30 cellular contexts compared by ENCODE assay signal in the genomic region with DNA sequence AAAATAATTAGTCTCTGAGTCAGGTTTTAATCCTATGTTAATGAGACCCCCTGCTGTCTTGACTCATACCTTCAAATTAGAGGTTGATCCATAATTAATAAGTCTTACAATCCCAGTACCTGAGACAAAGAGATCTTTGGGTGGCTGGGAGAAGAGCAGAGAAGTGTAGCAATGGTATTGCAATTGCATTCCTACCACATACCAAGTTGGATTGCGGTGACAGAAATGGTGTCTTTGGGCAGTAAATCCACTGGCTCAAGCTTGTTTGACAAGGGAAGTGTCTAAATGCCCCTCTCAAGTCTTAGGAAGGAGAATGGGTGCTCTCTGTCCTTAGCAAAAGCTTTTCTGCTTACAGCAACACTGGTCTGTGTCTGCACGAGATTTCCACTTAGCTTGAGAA.
A peak's percentile ranks its signal among the peaks of the same experiment; 100 is the strongest.
DNase-seq lines count a peak whose midpoint lies in the region; ATAC-seq and TF ChIP-seq lines count a peak whose summit lies in the region.
"Had no signal": no experiment of that assay in that cellular context is flagged by ENCODE, and none has a peak within 500 bp of the region (broad histone marks: within the 10 kb centered on the region; RNA-seq: fewer than 3 reads in every experiment).

No MANE protein-coding gene starts in this region.

- no peak overlapping the region for H3K4me3 Mint-ChIP-seq in stimulated activated memory B cell treated with anti-CD40 and anti-IgM and Interleukin-4, amounts not matched to agents 10 μg/mL and 1 μg/mL and 100 μg/mL, for 72 hours

- no peaks in the 10 kb centered on the region; the same call in 1 of the 2 replicates for H3K27me3 ChIP-seq in H7 (ENCODE audit: control insufficient read depth, insufficient read depth, low read length)
- H3K27me3 ChIP-seq in hepatocyte = no peaks in the 10 kb centered on the region
- H3K27me3 ChIP-seq in osteoblast (ENCODE audit: insufficient read depth, low read length) = no peaks in the 10 kb centered on the region
- H3K27me3 ChIP-seq: BLaER1 treated with 17β-estradiol and CSF1 and Interleukin-3, amounts not matched to agents 10 nM and 100 nM; body of pancreas; colonic mucosa; heart left ventricle; Peyer's patch; right atrium auricular region had no signal

- no peak overlapping the region for H3K27ac Mint-ChIP-seq in stimulated activated memory B cell treated with anti-CD40 and anti-IgM and Interleukin-4, amounts not matched to agents 10 μg/mL and 1 μg/mL and 100 μg/mL, for 72 hours

- no peak for ATAC-seq in stimulated activated memory B cell treated with anti-CD40 and anti-IgM and Interleukin-4, amounts not matched to agents 10 μg/mL and 1 μg/mL and 100 μg/mL, for 72 hours
- ATAC-seq: body of pancreas, heart left ventricle, SK-N-SH treated with all-trans-retinoic acid at 6 μM for 48 hours had no signal

- H3K9me2 ChIP-seq in hepatocyte (replicated peaks; ENCODE audit: insufficient read depth) = no peaks in the 10 kb centered on the region

- H4K20me1 ChIP-seq in hepatocyte (ENCODE audit: insufficient read depth, poor library complexity, severe bottlenecking) (no peaks in the 10 kb centered on the region), osteoblast (ENCODE audit: insufficient read depth, low read length) (no peaks in the 10 kb centered on the region)
- H4K20me1 ChIP-seq: BLaER1 treated with 17β-estradiol and CSF1 and Interleukin-3, amounts not matched to agents 10 nM and 100 nM had no signal

- H3K9me3 Mint-ChIP-seq in stimulated activated memory B cell treated with anti-CD40 and anti-IgM and Interleukin-4, amounts not matched to agents 10 μg/mL and 1 μg/mL and 100 μg/mL, for 72 hours = no peaks in the 10 kb centered on the region

- no peak overlapping the region for H3K4me2 ChIP-seq in hepatocyte
- no peak overlapping the region for H3K4me2 ChIP-seq in osteoblast (ENCODE audit: insufficient read depth, low read length)
- H3K4me2 ChIP-seq: BLaER1 treated with 17β-estradiol and CSF1 and Interleukin-3, amounts not matched to agents 10 nM and 100 nM; KMS-11 had no signal

- H3K27ac ChIP-seq in hepatocyte (peak overlapping the region; percentile 17), osteoblast (ENCODE audit: low read depth, low read length) (no peak overlapping the region)
- H3K27ac ChIP-seq: BLaER1 treated with 17β-estradiol and CSF1 and Interleukin-3, amounts not matched to agents 10 nM and 100 nM; body of pancreas; colonic mucosa; GM23248; heart left ventricle; KMS-11; Peyer's patch; right atrium auricular region had no signal

- H3K4me1 ChIP-seq in hepatocyte (ENCODE audit: insufficient read depth) = peaks cover 4% of the 10 kb centered on the region
- H3K4me1 ChIP-seq in osteoblast (ENCODE audit: insufficient read depth, low read length) = no peaks in the 10 kb centered on the region
- H3K4me1 ChIP-seq: body of pancreas, colonic mucosa, heart left ventricle, Peyer's patch, right atrium auricular region had no signal

- H2AFZ ChIP-seq in hepatocyte (no peak overlapping the region), osteoblast (ENCODE audit: low read length) (no peak overlapping the region)
- H2AFZ ChIP-seq: GM23248 had no signal

- H3K79me2 ChIP-seq in hepatocyte (no peaks in the 10 kb centered on the region), osteoblast (ENCODE audit: insufficient read depth, low read length) (no peaks in the 10 kb centered on the region)

- H3K36me3 ChIP-seq in H7 (replicated peaks; ENCODE audit: control insufficient read depth, insufficient read depth, low read length) (no peaks in the 10 kb centered on the region), hepatocyte (replicated peaks; ENCODE audit: insufficient read depth, low read depth) (no peaks in the 10 kb centered on the region), osteoblast (ENCODE audit: insufficient read depth, low read length) (no peaks in the 10 kb centered on the region)
- H3K36me3 ChIP-seq: colonic mucosa, heart left ventricle, Peyer's patch, right atrium auricular region had no signal

- H3K4me3 ChIP-seq in H7 (ENCODE audit: insufficient read depth, low read depth, low read length) = no peak overlapping the region
- H3K4me3 ChIP-seq in hepatocyte = no peak overlapping the region
- H3K4me3 ChIP-seq in osteoblast (ENCODE audit: insufficient read depth, low read length) = no peak overlapping the region
- H3K4me3 ChIP-seq: BLaER1 treated with 17β-estradiol and CSF1 and Interleukin-3, amounts not matched to agents 10 nM and 100 nM; body of pancreas; colonic mucosa; GM23248; heart left ventricle; lung; Peyer's patch; right atrium auricular region had no signal

- no peaks in the 10 kb centered on the region for H3K4me1 Mint-ChIP-seq in stimulated activated memory B cell treated with anti-CD40 and anti-IgM and Interleukin-4, amounts not matched to agents 10 μg/mL and 1 μg/mL and 100 μg/mL, for 72 hours

- H3K9me3 ChIP-seq in hepatocyte (ENCODE audit: low read depth) (no peaks in the 10 kb centered on the region), osteoblast (ENCODE audit: low read depth, low read length) (no peaks in the 10 kb centered on the region)
- H3K9me3 ChIP-seq: body of pancreas, colonic mucosa, Peyer's patch, right atrium auricular region had no signal

- DNase-seq in H7 (peak; percentile 47), RPMI7951 (ENCODE audit: low read depth) (peak; percentile 7), hepatocyte (ENCODE audit: low spot score) (no peak), renal cortical epithelial cell (ENCODE audit: low read depth) (peak; percentile 50), activated gamma-delta T cell treated with Interleukin-2 at 50 U/mL for 16 hours (no peak), osteoblast (ENCODE audit: insufficient read length, low spot score, missing footprints) (no peak), NCI-H146 (lab: John Stamatoyannopoulos, UW) (no peak)
- DNase-seq: activated CD4-positive, CD25-positive, alpha-beta regulatory T cell; activated CD8-positive, alpha-beta memory T cell treated with anti-CD3 and anti-CD28 coated beads for 24 hours; activated naive CD4-positive, alpha-beta T cell treated with anti-CD3 and anti-CD28 coated beads, Interleukin-2, amount 50 U/mL, for 16 hours; activated T-cell treated with anti-CD3 and anti-CD28 coated beads, Interleukin-2, amount 50 U/mL, for 48 hours; body of pancreas; colonic mucosa; GF-D8; GM23248; heart left ventricle; NCI-H1092 treated with DMSO at 0.1 percent for 48 hours; NCI-H2081 treated with DMSO at 0.1 percent for 48 hours; NCI-H446; NK-92 treated with Interleukin-12 subunit alpha and Interleukin-12 subunit beta, amount 100 ng/mL, for 24 hours; occipital lobe; Peyer's patch; substantia nigra; T-helper 9 cell had no signal

- TF ChIP-seq CTCF in hepatocyte (IDR thresholded peaks at IDR 0.05; ENCODE audit: poor library complexity) (no peak), osteoblast (IDR thresholded peaks at IDR 0.05; ENCODE audit: extremely low read depth, low read depth, low read length) (no peak)

- H3K36me3 Mint-ChIP-seq in stimulated activated memory B cell treated with anti-CD40 and anti-IgM and Interleukin-4, amounts not matched to agents 10 μg/mL and 1 μg/mL and 100 μg/mL, for 72 hours = no peaks in the 10 kb centered on the region

- no peaks in the 10 kb centered on the region for H3K27me3 Mint-ChIP-seq in stimulated activated memory B cell treated with anti-CD40 and anti-IgM and Interleukin-4, amounts not matched to agents 10 μg/mL and 1 μg/mL and 100 μg/mL, for 72 hours

- 28% methylated on average over 2 of the region's 2 CpGs for WGBS in hepatocyte (ENCODE audit: low lambda C conversion rate, missing lambda C conversion rate)

Comparison
In these comparisons a context has a peak if more than half of its experiments do, and no peak if none do; other contexts are left out.
1. DNase-seq: peak in H7 (single experiment), RPMI7951 (single experiment) and renal cortical epithelial cell (single experiment); none in hepatocyte (single experiment), activated gamma-delta T cell treated with Interleukin-2 at 50 U/mL for 16 hours (single experiment), osteoblast (single experiment) and NCI-H146 (single experiment).